Comparison of ENCODE assay signal across 21 cellular contexts in the genomic region with DNA sequence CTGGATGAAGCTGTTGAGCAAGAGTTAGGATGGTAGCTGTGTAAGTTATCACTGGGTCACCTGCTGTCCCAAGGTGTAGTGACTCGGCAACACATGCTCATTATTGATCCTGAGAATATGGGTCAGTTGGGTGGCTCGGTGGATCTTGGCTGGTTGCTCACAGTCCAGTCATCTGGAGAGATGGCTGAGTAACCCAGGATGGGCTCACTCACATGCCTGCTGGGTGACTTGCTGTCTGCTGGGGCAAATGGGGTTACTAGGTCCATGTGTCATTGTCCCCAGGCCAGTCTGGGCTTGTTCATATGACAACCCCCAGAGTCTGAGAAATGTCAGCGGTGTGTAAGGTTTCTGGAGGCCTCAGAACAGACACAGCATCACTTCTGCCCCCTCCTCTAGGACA.
"Had no signal": no experiment of that assay in that cellular context is flagged by ENCODE, and none has a peak within 500 bp of the region (broad histone marks: within the 10 kb centered on the region; RNA-seq: fewer than 3 reads in every experiment).

No MANE protein-coding gene starts in this region.

- H3K27ac Mint-ChIP-seq: activated CD4-positive, alpha-beta T cell treated with anti-CD3 and anti-CD28 coated beads, Interleukin-2, amount 10 ng/mL, durations not matched to agents 24 days and 14 days; activated CD8-positive, alpha-beta memory T cell treated with anti-CD3 and anti-CD28 coated beads, Interleukin-2, amount 10 ng/mL, durations not matched to agents 7 days and 5 days; activated naive CD4-positive, alpha-beta T cell treated with anti-CD3 and anti-CD28 coated beads, Interleukin-2, amount 50 U/mL, for 72 hours; activated T-cell treated with anti-CD3 and anti-CD28 coated beads, Interleukin-2, amount 50 U/mL, for 24 hours; neural progenitor cell; stimulated activated memory B cell treated with anti-CD40 and anti-IgM and Interleukin-4, amounts not matched to agents 10 μg/mL and 1 μg/mL and 100 μg/mL, for 72 hours; T-helper 17 cell had no signal

- FAIRE-seq: pancreas had no signal

- ATAC-seq: activated CD8-positive, alpha-beta memory T cell treated with anti-CD3 and anti-CD28 coated beads, Interleukin-2, amount 10 ng/mL, durations not matched to agents 7 days and 5 days; body of pancreas; gastrocnemius medialis; heart left ventricle; left colon; lower lobe of right lung; pancreas; stimulated activated memory B cell treated with anti-CD40 and anti-IgM and Interleukin-4, amounts not matched to agents 10 μg/mL and 1 μg/mL and 100 μg/mL, for 72 hours; T-helper 17 cell had no signal

- H3K4me2 ChIP-seq: neural progenitor cell had no signal

- H3K9ac ChIP-seq: neural progenitor cell had no signal

- H3K9me3 Mint-ChIP-seq: activated CD4-positive, alpha-beta T cell treated with anti-CD3 and anti-CD28 coated beads, Interleukin-2, amount 10 ng/mL, durations not matched to agents 24 days and 14 days; activated naive CD4-positive, alpha-beta T cell treated with anti-CD3 and anti-CD28 coated beads, Interleukin-2, amount 50 U/mL, for 72 hours; activated T-cell treated with anti-CD3 and anti-CD28 coated beads, Interleukin-2, amount 50 U/mL, for 24 hours; stimulated activated memory B cell treated with anti-CD40 and anti-IgM and Interleukin-4, amounts not matched to agents 10 μg/mL and 1 μg/mL and 100 μg/mL, for 72 hours had no signal

- H3K4me3 ChIP-seq: body of pancreas, colonic mucosa, gastrocnemius medialis, heart left ventricle, lower lobe of right lung, neural progenitor cell, pancreas, tibial artery, uterus had no signal

- H3K4me1 ChIP-seq: body of pancreas, colonic mucosa, gastrocnemius medialis, heart left ventricle, lower lobe of right lung, pancreas, tibial artery, uterus had no signal

- H3K4me3 Mint-ChIP-seq: activated CD4-positive, alpha-beta T cell treated with anti-CD3 and anti-CD28 coated beads, Interleukin-2, amount 10 ng/mL, durations not matched to agents 24 days and 14 days; activated CD8-positive, alpha-beta memory T cell treated with anti-CD3 and anti-CD28 coated beads, Interleukin-2, amount 10 ng/mL, durations not matched to agents 7 days and 5 days; activated T-cell treated with anti-CD3 and anti-CD28 coated beads, Interleukin-2, amount 50 U/mL, for 24 hours; neural progenitor cell; stimulated activated memory B cell treated with anti-CD40 and anti-IgM and Interleukin-4, amounts not matched to agents 10 μg/mL and 1 μg/mL and 100 μg/mL, for 72 hours; T-helper 17 cell had no signal

- H3K27me3 ChIP-seq: body of pancreas, colonic mucosa, gastrocnemius medialis, neural progenitor cell, tibial artery, uterus had no signal

- H3K27me3 Mint-ChIP-seq: activated CD4-positive, alpha-beta T cell treated with anti-CD3 and anti-CD28 coated beads, Interleukin-2, amount 10 ng/mL, durations not matched to agents 24 days and 14 days; activated CD8-positive, alpha-beta memory T cell treated with anti-CD3 and anti-CD28 coated beads, Interleukin-2, amount 10 ng/mL, durations not matched to agents 7 days and 5 days; activated T-cell treated with anti-CD3 and anti-CD28 coated beads, Interleukin-2, amount 50 U/mL, for 24 hours; T-helper 17 cell had no signal

- H3K4me1 Mint-ChIP-seq: activated CD4-positive, alpha-beta T cell treated with anti-CD3 and anti-CD28 coated beads, Interleukin-2, amount 10 ng/mL, durations not matched to agents 24 days and 14 days; activated CD8-positive, alpha-beta memory T cell treated with anti-CD3 and anti-CD28 coated beads, Interleukin-2, amount 10 ng/mL, durations not matched to agents 7 days and 5 days; stimulated activated memory B cell treated with anti-CD40 and anti-IgM and Interleukin-4, amounts not matched to agents 10 μg/mL and 1 μg/mL and 100 μg/mL, for 72 hours; T-helper 17 cell had no signal

- H3K36me3 Mint-ChIP-seq: activated CD8-positive, alpha-beta memory T cell treated with anti-CD3 and anti-CD28 coated beads, Interleukin-2, amount 10 ng/mL, durations not matched to agents 7 days and 5 days; activated naive CD4-positive, alpha-beta T cell treated with anti-CD3 and anti-CD28 coated beads, Interleukin-2, amount 50 U/mL, for 72 hours; neural progenitor cell; stimulated activated memory B cell treated with anti-CD40 and anti-IgM and Interleukin-4, amounts not matched to agents 10 μg/mL and 1 μg/mL and 100 μg/mL, for 72 hours had no signal

- H3K36me3 ChIP-seq: colonic mucosa, gastrocnemius medialis, heart left ventricle, lower lobe of right lung, neural progenitor cell, pancreas, tibial artery, uterus, WERI-Rb-1 had no signal

- DNase-seq: activated CD4-positive, alpha-beta T cell treated with anti-CD3 and anti-CD28 coated beads, Interleukin-2, amount 10 ng/mL, durations not matched to agents 24 days and 14 days; activated CD8-positive, alpha-beta memory T cell treated with anti-CD3 and anti-CD28 coated beads, Interleukin-2, amount 10 ng/mL, durations not matched to agents 7 days and 5 days; activated effector memory CD4-positive, alpha-beta T cell treated with anti-CD3 and anti-CD28 coated beads, Interleukin-2, amount 50 U/mL, for 16 hours; activated T-cell treated with anti-CD3 and anti-CD28 coated beads, Interleukin-2, amount 50 U/mL, for 24 hours; amygdala; body of pancreas; central memory CD4-positive, alpha-beta T cell; colonic mucosa; gastrocnemius medialis; heart left ventricle; left colon; lower lobe of right lung; midbrain; pancreas; T-helper 17 cell; tibial artery; uterus; WERI-Rb-1 had no signal

- H3K9me3 ChIP-seq: body of pancreas, colonic mucosa, gastrocnemius medialis, heart left ventricle, lower lobe of right lung, pancreas, tibial artery, uterus had no signal

- H3K27ac ChIP-seq: body of pancreas, colonic mucosa, gastrocnemius medialis, heart left ventricle, lower lobe of right lung, neural progenitor cell, pancreas, tibial artery, uterus, WERI-Rb-1 had no signal
